In the genomic region with DNA sequence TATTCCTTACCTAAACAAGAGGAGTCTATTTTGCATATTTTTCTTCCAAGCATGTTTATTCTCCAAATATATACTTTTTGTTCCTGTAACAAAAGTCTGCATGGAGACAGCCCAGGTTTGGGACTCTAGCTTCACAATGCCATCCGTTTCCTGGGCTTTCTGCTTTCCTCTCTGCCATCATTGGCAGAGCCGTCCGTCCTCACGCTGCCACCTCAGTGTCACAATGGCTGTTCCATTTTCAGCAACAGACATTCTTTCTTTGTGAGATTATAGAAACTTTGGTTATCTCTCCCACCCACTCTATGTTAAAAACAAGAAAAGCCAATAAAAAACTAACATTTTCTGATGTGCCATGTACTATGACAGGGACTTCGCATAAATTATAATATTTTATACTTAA, we compare ENCODE assay signal across 29 cellular contexts.
"Had no signal": no experiment of that assay in that cellular context is flagged by ENCODE, and none has a peak within 500 bp of the region (broad histone marks: within the 10 kb centered on the region; RNA-seq: fewer than 3 reads in every experiment).

No MANE protein-coding gene starts in this region.

- H3K9me3 ChIP-seq: Peyer's patch, SJSA1, SK-N-SH had no signal

- H3K27ac ChIP-seq: brain microvascular endothelial cell, KMS-11, Peyer's patch, SJSA1 had no signal

- H3K9me3 Mint-ChIP-seq: activated CD4-positive, alpha-beta T cell treated with anti-CD3 and anti-CD28 coated beads, Interleukin-2, amount 10 ng/mL, durations not matched to agents 24 days and 14 days; activated naive CD8-positive, alpha-beta T cell treated with anti-CD3 and anti-CD28 coated beads for 36 hours; T-helper 1 cell treated with Interleukin-12 subunit alpha and Interleukin-12 subunit beta and Interleukin-4 antibody, amounts not matched to agents 30 μg/mL and 1 μg/mL, for 36 hours; T-helper 2 cell treated with Interferon-gamma antibody and Interleukin-4, amounts not matched to agents 5 μg/mL and 100 μg/mL, for 36 hours had no signal

- H3K4me1 Mint-ChIP-seq: activated CD4-positive, alpha-beta T cell treated with anti-CD3 and anti-CD28 coated beads, Interleukin-2, amount 10 ng/mL, durations not matched to agents 24 days and 14 days; activated naive CD8-positive, alpha-beta T cell treated with anti-CD3 and anti-CD28 coated beads for 36 hours; activated T-helper 17 cell treated with anti-CD3 and anti-CD28 coated beads, Interleukin-2, amount 50 U/mL, for 72 hours had no signal

- H3K4me3 Mint-ChIP-seq: activated CD4-positive, alpha-beta T cell treated with anti-CD3 and anti-CD28 coated beads, Interleukin-2, amount 10 ng/mL, durations not matched to agents 24 days and 14 days; activated CD8-positive, alpha-beta T cell treated with anti-CD3 and anti-CD28 coated beads for 36 hours; activated naive CD8-positive, alpha-beta T cell treated with anti-CD3 and anti-CD28 coated beads for 36 hours; activated T-cell treated with anti-CD3 and anti-CD28 coated beads, Interleukin-2, amount 50 U/mL, for 72 hours; activated T-helper 17 cell treated with anti-CD3 and anti-CD28 coated beads, Interleukin-2, amount 50 U/mL, for 72 hours; T-helper 1 cell treated with Interleukin-12 subunit alpha and Interleukin-12 subunit beta and Interleukin-4 antibody, amounts not matched to agents 30 μg/mL and 1 μg/mL, for 36 hours; T-helper 2 cell treated with Interferon-gamma antibody and Interleukin-4, amounts not matched to agents 5 μg/mL and 100 μg/mL, for 36 hours had no signal

- H3K27me3 ChIP-seq: brain microvascular endothelial cell, Peyer's patch, SJSA1 had no signal

- H3K36me3 ChIP-seq: brain microvascular endothelial cell, Peyer's patch, SJSA1 had no signal

- H3K27me3 Mint-ChIP-seq: activated CD4-positive, alpha-beta T cell treated with anti-CD3 and anti-CD28 coated beads, Interleukin-2, amount 10 ng/mL, durations not matched to agents 24 days and 14 days; activated CD8-positive, alpha-beta T cell treated with anti-CD3 and anti-CD28 coated beads for 36 hours; activated naive CD8-positive, alpha-beta T cell treated with anti-CD3 and anti-CD28 coated beads for 36 hours; activated T-helper 17 cell treated with anti-CD3 and anti-CD28 coated beads, Interleukin-2, amount 50 U/mL, for 72 hours had no signal

- H3K4me3 ChIP-seq: Peyer's patch, SJSA1 had no signal

- DNase-seq: activated CD4-positive, alpha-beta T cell treated with anti-CD3 and anti-CD28 coated beads, Interleukin-2, amount 10 ng/mL, durations not matched to agents 24 days and 14 days; activated CD4-positive, alpha-beta T cell treated with anti-CD3 and anti-CD28 coated beads, Interleukin-2, amount 50 U/mL, for 4 hours; activated CD8-positive, alpha-beta T cell treated with anti-CD3 and anti-CD28 coated beads for 36 hours; activated effector memory CD4-positive, alpha-beta T cell treated with anti-CD3 and anti-CD28 coated beads, Interleukin-2, amount 50 U/mL, for 16 hours; activated naive CD4-positive, alpha-beta T cell; activated naive CD4-positive, alpha-beta T cell treated with anti-CD3 and anti-CD28 coated beads, Interleukin-2, amount 50 U/mL, for 16 hours; activated naive CD8-positive, alpha-beta T cell treated with anti-CD3 and anti-CD28 coated beads for 36 hours; activated T-cell treated with anti-CD3 and anti-CD28 coated beads, Interleukin-2, amount 50 U/mL, for 1 hour; activated T-cell treated with anti-CD3 and anti-CD28 coated beads, Interleukin-2, amount 50 U/mL, for 72 hours; amniotic stem cell; aorta; brain microvascular endothelial cell; MM.1S; NCI-H1092 treated with DMSO at 0.1 percent for 48 hours; NCI-H1417; NCI-H1694; NCI-H1930; NCI-H2081 treated with DMSO at 0.1 percent for 48 hours; NCI-H345; NCI-H524 treated with DMSO at 0.1 percent for 48 hours; Peyer's patch; RPMI8226; SHP77 treated with DMSO at 0.1 percent for 48 hours; SK-N-SH had no signal

- H3K27ac Mint-ChIP-seq: activated CD4-positive, alpha-beta T cell treated with anti-CD3 and anti-CD28 coated beads, Interleukin-2, amount 10 ng/mL, durations not matched to agents 24 days and 14 days; activated CD8-positive, alpha-beta T cell treated with anti-CD3 and anti-CD28 coated beads for 36 hours; activated naive CD8-positive, alpha-beta T cell treated with anti-CD3 and anti-CD28 coated beads for 36 hours; activated T-cell treated with anti-CD3 and anti-CD28 coated beads, Interleukin-2, amount 50 U/mL, for 72 hours; activated T-helper 17 cell treated with anti-CD3 and anti-CD28 coated beads, Interleukin-2, amount 50 U/mL, for 72 hours; T-helper 1 cell treated with Interleukin-12 subunit alpha and Interleukin-12 subunit beta and Interleukin-4 antibody, amounts not matched to agents 30 μg/mL and 1 μg/mL, for 36 hours; T-helper 2 cell treated with Interferon-gamma antibody and Interleukin-4, amounts not matched to agents 5 μg/mL and 100 μg/mL, for 36 hours had no signal

- H3K4me2 ChIP-seq: KMS-11, SK-N-SH had no signal

- H3K36me3 Mint-ChIP-seq: activated naive CD8-positive, alpha-beta T cell treated with anti-CD3 and anti-CD28 coated beads for 36 hours had no signal

- H3K9me2 ChIP-seq: SK-N-SH had no signal

- H3K4me1 ChIP-seq: Peyer's patch, SJSA1 had no signal

- H3K9ac ChIP-seq: KMS-11, SK-N-SH had no signal
